Comparison of ENCODE assay signal across 8 cellular contexts in the genomic region with DNA sequence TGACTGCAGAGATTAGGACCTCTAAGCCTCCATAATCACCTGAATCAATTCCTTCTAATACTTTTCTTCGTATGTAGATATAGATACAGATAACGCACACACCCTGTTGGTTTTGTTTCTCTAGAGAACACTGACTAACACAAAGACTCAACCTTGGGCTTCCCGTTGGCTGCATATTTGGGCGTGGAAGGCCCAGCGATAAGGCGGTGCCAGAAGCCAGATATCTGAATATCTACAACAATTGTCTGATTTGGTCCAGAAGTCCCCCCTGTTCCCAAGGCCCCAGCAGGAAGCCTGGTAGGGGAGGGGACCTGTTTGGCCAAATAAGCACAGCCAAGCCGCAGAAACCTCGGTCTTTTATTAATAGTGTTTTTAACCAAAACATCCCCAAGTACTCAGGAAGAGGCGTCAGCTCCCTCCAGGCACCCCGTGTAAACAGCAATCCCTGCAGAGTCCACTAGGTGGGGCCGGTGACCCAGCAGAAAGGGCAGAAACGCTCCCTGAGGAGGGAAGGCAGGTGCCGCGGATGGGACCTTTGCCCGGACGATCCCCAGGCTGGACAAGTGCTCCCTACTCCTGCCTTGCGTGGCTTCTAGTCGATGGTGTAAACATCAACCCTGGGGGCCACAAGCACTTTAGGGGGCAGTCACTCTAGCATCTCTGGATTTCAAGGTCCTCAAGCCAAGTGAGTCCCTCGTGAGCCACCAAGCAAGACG. TPM values are rescaled to one million over a fixed set of nuclear protein-coding genes. Genes with fewer than 3 reads are reported as not detected.
DNase-seq lines count a peak whose midpoint lies in the region; ATAC-seq and TF ChIP-seq lines count a peak whose summit lies in the region.

No MANE protein-coding gene starts in this region.

- H3K4me1 ChIP-seq in endocrine pancreas (ENCODE audit: control insufficient read depth, insufficient read depth, low read length): no peaks in the 10 kb centered on the region

- no peak overlapping the region for H3K4me3 ChIP-seq in endocrine pancreas (ENCODE audit: control insufficient read depth, insufficient read depth, low read length)

- ATAC-seq in activated CD8-positive, alpha-beta memory T cell treated with anti-CD3 and anti-CD28 coated beads, Interleukin-2, amount 10 ng/mL, durations not matched to agents 7 days and 5 days: peak; percentile 71
- no peak for ATAC-seq in GM21447 (IDR thresholded peaks at IDR 0.05; ENCODE audit: unreplicated experiment)

- no peaks in the 10 kb centered on the region for H3K9me3 Mint-ChIP-seq in activated CD8-positive, alpha-beta memory T cell treated with anti-CD3 and anti-CD28 coated beads, Interleukin-2, amount 10 ng/mL, durations not matched to agents 7 days and 5 days (ENCODE audit: low read depth)

- H3K9ac ChIP-seq in endocrine pancreas (ENCODE audit: control insufficient read depth, insufficient read depth, low read length): peak overlapping the region; percentile 2

- H3K27ac Mint-ChIP-seq in activated CD8-positive, alpha-beta memory T cell treated with anti-CD3 and anti-CD28 coated beads, Interleukin-2, amount 10 ng/mL, durations not matched to agents 7 days and 5 days: peak overlapping the region; percentile 57

- H3K27me3 Mint-ChIP-seq in activated CD8-positive, alpha-beta memory T cell treated with anti-CD3 and anti-CD28 coated beads, Interleukin-2, amount 10 ng/mL, durations not matched to agents 7 days and 5 days: no peaks in the 10 kb centered on the region

- H3K4me3 Mint-ChIP-seq in activated CD8-positive, alpha-beta memory T cell treated with anti-CD3 and anti-CD28 coated beads, Interleukin-2, amount 10 ng/mL, durations not matched to agents 7 days and 5 days: no peak overlapping the region

- peak; percentile 54 for TF ChIP-seq CTCF in GM20000 (IDR thresholded peaks at IDR 0.05; ENCODE audit: extremely low read depth, missing control alignments)

- CTCF ChIA-PET in activated CD8-positive, alpha-beta memory T cell treated with anti-CD3 and anti-CD28 coated beads, Interleukin-2, amount 10 ng/mL, durations not matched to agents 7 days and 5 days (lab: Charles Lee): interaction anchor here (0.6 to 7.7 kb wide), 44 partner anchors 8 to 393 kb away, joined by 3 to 97 read pairs (median 4); no protein-coding TSS in a partner anchor

- H3K36me3 Mint-ChIP-seq in activated CD8-positive, alpha-beta memory T cell treated with anti-CD3 and anti-CD28 coated beads, Interleukin-2, amount 10 ng/mL, durations not matched to agents 7 days and 5 days: no peaks in the 10 kb centered on the region

- no peaks in the 10 kb centered on the region for H3K36me3 ChIP-seq in endocrine pancreas (ENCODE audit: control insufficient read depth, insufficient read depth, low read length)

- peaks cover 38% of the 10 kb centered on the region for H3K4me1 Mint-ChIP-seq in activated CD8-positive, alpha-beta memory T cell treated with anti-CD3 and anti-CD28 coated beads, Interleukin-2, amount 10 ng/mL, durations not matched to agents 7 days and 5 days

- no peaks in the 10 kb centered on the region for H3K27me3 ChIP-seq in endocrine pancreas (ENCODE audit: control insufficient read depth, insufficient read depth, low read length)

- H3K9me3 ChIP-seq in endocrine pancreas (ENCODE audit: control insufficient read depth, low read length): no peaks in the 10 kb centered on the region

- DNase-seq in Ammon's horn (ENCODE audit: low spot score) (peak; percentile 77), GM20000 (ENCODE audit: low spot score) (peak; percentile 93), NCI-H82 (lab: John Stamatoyannopoulos, UW) (peak; percentile 75), midbrain (lab: John Stamatoyannopoulos, UW) (peak; percentile 77)
- peak; percentile 89 for DNase-seq in activated CD8-positive, alpha-beta memory T cell treated with anti-CD3 and anti-CD28 coated beads, Interleukin-2, amount 10 ng/mL, durations not matched to agents 7 days and 5 days
- DNase-seq in stimulated activated CD8-positive, alpha-beta memory T cell treated with anti-CD3 and anti-CD28 coated beads, Interleukin-2, amount 100 ng/mL, for 1 hour (ENCODE audit: low read depth in 2 of 2): peak; percentile 64 to 68

RNA-seq across cellular contexts. Expression of gene ABR, which starts 56.9 kb away (rescaled TPM):
- 100 to 1,000 TPM in 1 of 2 experiments, 10 to 100 TPM in 1; 83.2 to 145 TPM for total RNA-seq in activated CD8-positive, alpha-beta memory T cell treated with anti-CD3 and anti-CD28 coated beads, Interleukin-2, amount 10 ng/mL, durations not matched to agents 7 days and 5 days
